In the genomic region with DNA sequence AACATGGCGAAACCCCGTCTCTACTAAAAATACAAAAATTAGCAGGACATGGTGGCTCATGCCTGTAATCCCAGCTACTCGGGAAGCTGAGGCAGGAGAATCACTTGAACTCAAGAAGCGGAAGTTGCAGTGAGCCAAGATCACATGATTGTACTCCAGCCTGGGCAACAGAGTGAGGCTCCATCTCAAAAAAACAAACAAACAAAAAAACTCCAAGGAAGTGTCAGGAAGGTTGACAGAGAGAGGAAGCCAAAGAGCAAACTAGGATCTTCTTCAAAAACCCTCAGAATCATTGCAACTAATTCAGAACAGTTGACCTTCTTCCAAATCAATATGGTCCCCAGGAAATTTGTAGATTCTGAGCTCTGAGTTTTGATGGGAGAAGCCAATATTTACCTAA, we compare ENCODE assay signal across 21 cellular contexts.
DNase-seq lines count a peak whose midpoint lies in the region; ATAC-seq and FAIRE-seq lines count a peak whose summit lies in the region.
"Had no signal": no experiment of that assay in that cellular context is flagged by ENCODE, and none has a peak within 500 bp of the region (broad histone marks: within the 10 kb centered on the region; RNA-seq: fewer than 3 reads in every experiment).

No MANE protein-coding gene starts in this region.

- no peak overlapping the region for H3K27ac ChIP-seq in CD4-positive, alpha-beta memory T cell (ENCODE audit: low read depth, low read length)
- H3K27ac ChIP-seq: A549 had no signal

- DNase-seq in Right ventricle myocardium superior (no peak), Right ventricle myocardium inferior (ENCODE audit: missing footprints) (no peak), RCC 7860 (ENCODE audit: low spot score) (no peak), SKM-1 treated with dmso at 0.1 percent for 144 hours (lab: John Stamatoyannopoulos, UW; ENCODE audit: unreplicated experiment) (no peak)
- no peak for DNase-seq in CD4-positive, alpha-beta memory T cell
- no peak for DNase-seq in effector memory CD8-positive, alpha-beta T cell
- DNase-seq: C1 segment of cervical spinal cord; H7; NCI-H1048; NCI-H1417; NCI-H1694; NCI-H2029 treated with DMSO at 0.1 percent for 48 hours; NCI-H446 treated with DMSO at 0.1 percent for 48 hours; NCI-H526; NCI-H82; NK-92 treated with Interleukin-12 subunit alpha and Interleukin-12 subunit beta, amount 100 ng/mL, for 24 hours; PC-3; SHP77 had no signal

- no peaks in the 10 kb centered on the region for H3K9me3 Mint-ChIP-seq in CD4-positive, alpha-beta memory T cell
- no peaks in the 10 kb centered on the region for H3K9me3 Mint-ChIP-seq in effector memory CD8-positive, alpha-beta T cell

- H3K4me3 ChIP-seq in CD4-positive, alpha-beta memory T cell (ENCODE audit: low read length in 2 of 2) = no peak overlapping the region
- H3K4me3 ChIP-seq: A549 had no signal

- H3K9me3 ChIP-seq in CD4-positive, alpha-beta memory T cell (ENCODE audit: control insufficient read depth in 1 of 2, low read length in 2 of 2) = no peaks in the 10 kb centered on the region
- H3K9me3 ChIP-seq: A549 had no signal

- FAIRE-seq in RCC 7860 (lab: Jason Lieb, UNC) = no peak
- FAIRE-seq: A549, D721Med had no signal

- intact Hi-C loops in Right ventricle myocardium superior (cut with DNase I) (no loop called here), Right ventricle myocardium inferior (cut with DNase I) (no loop called here)
- intact Hi-C loops in CD4-positive, alpha-beta memory T cell (cut with micrococcal nuclease) = loop anchor here (2.0 kb wide), 1 partner anchor 17 kb away; no protein-coding TSS in a partner anchor

- H3K4me1 ChIP-seq in CD4-positive, alpha-beta memory T cell (ENCODE audit: insufficient read depth, low read length) = peaks cover 22% of the 10 kb centered on the region
- H3K4me1 ChIP-seq: A549 had no signal

- no peak overlapping the region for H3K4me3 Mint-ChIP-seq in CD4-positive, alpha-beta memory T cell
- H3K4me3 Mint-ChIP-seq in effector memory CD8-positive, alpha-beta T cell = no peak overlapping the region

- CTCF ChIA-PET in CD4-positive, alpha-beta memory T cell (lab: Charles Lee; ENCODE audit: partially characterized antibody) = interaction anchor here (2.1 kb wide), 1 partner anchor 75 kb away, joined by 8 read pairs; no protein-coding TSS in a partner anchor

- H3K4me1 Mint-ChIP-seq in CD4-positive, alpha-beta memory T cell = peaks cover 40 to 79% (median 55%) of the 10 kb centered on the region in 4 donors
- peaks cover 17 to 50% of the 10 kb centered on the region in 2 donors for H3K4me1 Mint-ChIP-seq in effector memory CD8-positive, alpha-beta T cell (ENCODE audit: low read depth in 2 of 2)

- no peaks in the 10 kb centered on the region for H3K27me3 Mint-ChIP-seq in CD4-positive, alpha-beta memory T cell
- H3K27me3 Mint-ChIP-seq in effector memory CD8-positive, alpha-beta T cell = no peaks in the 10 kb centered on the region

- POLR2A ChIA-PET in CD4-positive, alpha-beta memory T cell (lab: Charles Lee; ENCODE audit: partially characterized antibody) = no interaction called here

- ATAC-seq in Right ventricle myocardium superior (ENCODE audit: poor library complexity) = peak; percentile 62
- no peak for ATAC-seq in Right ventricle myocardium inferior
- ATAC-seq in effector memory CD8-positive, alpha-beta T cell (replicated peaks) = no peak
- ATAC-seq in GM21737 (IDR thresholded peaks at IDR 0.05; ENCODE audit: unreplicated experiment) = no peak
- ATAC-seq: A549, PC-3 had no signal

- H3K36me3 ChIP-seq in CD4-positive, alpha-beta memory T cell (ENCODE audit: insufficient read depth, low read length) = peaks cover 53% of the 10 kb centered on the region

- peak overlapping the region in 4 of 7 donors; percentile 17 to 60 (median 52) for H3K27ac Mint-ChIP-seq in CD4-positive, alpha-beta memory T cell
- H3K27ac Mint-ChIP-seq in effector memory CD8-positive, alpha-beta T cell = peak overlapping the region; percentile 19 to 71

- no peaks in the 10 kb centered on the region for H3K27me3 ChIP-seq in CD4-positive, alpha-beta memory T cell (ENCODE audit: insufficient read depth, low read length)

- H3K36me3 Mint-ChIP-seq in CD4-positive, alpha-beta memory T cell = peaks cover 81 to 93% of the 10 kb centered on the region in 2 donors
- peaks cover 55% of the 10 kb centered on the region for H3K36me3 Mint-ChIP-seq in effector memory CD8-positive, alpha-beta T cell (ENCODE audit: insufficient read depth)
